Comparison of ENCODE assay signal across 19 cellular contexts in genomic region chr6:39182604-39183003, GRCh38. TPM values are rescaled to one million over a fixed set of nuclear protein-coding genes. Genes with fewer than 3 reads are reported as not detected.
DNase-seq lines count a peak whose midpoint lies in the region; ATAC-seq and FAIRE-seq lines count a peak whose summit lies in the region.
"Had no signal": no experiment of that assay in that cellular context is flagged by ENCODE, and none has a peak within 500 bp of the region (broad histone marks: within the 10 kb centered on the region; RNA-seq: fewer than 3 reads in every experiment).

No MANE protein-coding gene starts in this region.

- ATAC-seq in activated naive CD8-positive, alpha-beta T cell treated with anti-CD3 and anti-CD28 coated beads, Interleukin-2, amount 50 U/mL, for 24 hours, result no peak
- ATAC-seq in HG03175 (IDR thresholded peaks at IDR 0.05; ENCODE audit: unreplicated experiment), result no peak
- ATAC-seq: Right ventricle myocardium inferior had no signal

- peaks cover 17% of the 10 kb centered on the region for H3K36me3 Mint-ChIP-seq in activated naive CD8-positive, alpha-beta T cell treated with anti-CD3 and anti-CD28 coated beads, Interleukin-2, amount 50 U/mL, for 24 hours (ENCODE audit: low read depth)
- H3K36me3 Mint-ChIP-seq in activated naive CD8-positive, alpha-beta T cell treated with anti-CD3 and anti-CD28 coated beads for 36 hours, result peaks cover 9% of the 10 kb centered on the region

- no peak for DNase-seq in activated naive CD8-positive, alpha-beta T cell treated with anti-CD3 and anti-CD28 coated beads, Interleukin-2, amount 50 U/mL, for 24 hours
- no peak for DNase-seq in activated naive CD8-positive, alpha-beta T cell treated with anti-CD3 and anti-CD28 coated beads for 36 hours
- DNase-seq in NCI-H2196 (lab: John Stamatoyannopoulos, UW; ENCODE audit: unreplicated experiment) (peak; percentile 79), NCI-H69 (lab: John Stamatoyannopoulos, UW) (no peak), kidney tubule cell (ENCODE audit: low spot score) (no peak)
- DNase-seq: CD4-positive, alpha-beta T cell; H7; MV-4-11; NCI-H1105 treated with DMSO at 0.1 percent for 48 hours; NCI-H187; NCI-H446 treated with DMSO at 0.1 percent for 48 hours; T-helper 1 cell had no signal

- H3K4me3 Mint-ChIP-seq in activated naive CD8-positive, alpha-beta T cell treated with anti-CD3 and anti-CD28 coated beads, Interleukin-2, amount 50 U/mL, for 24 hours, result no peak overlapping the region
- H3K4me3 Mint-ChIP-seq in activated naive CD8-positive, alpha-beta T cell treated with anti-CD3 and anti-CD28 coated beads for 36 hours, result no peak overlapping the region
- H3K4me3 Mint-ChIP-seq: CD4-positive, alpha-beta T cell; IgD-negative memory B cell had no signal

- H3K27me3 Mint-ChIP-seq in activated naive CD8-positive, alpha-beta T cell treated with anti-CD3 and anti-CD28 coated beads, Interleukin-2, amount 50 U/mL, for 24 hours, result no peaks in the 10 kb centered on the region
- no peaks in the 10 kb centered on the region for H3K27me3 Mint-ChIP-seq in activated naive CD8-positive, alpha-beta T cell treated with anti-CD3 and anti-CD28 coated beads for 36 hours
- H3K27me3 Mint-ChIP-seq: CD4-positive, alpha-beta T cell had no signal

- peak; percentile 94 for FAIRE-seq in islet of Langerhans (lab: Jason Lieb, UNC)

- H3K9me3 Mint-ChIP-seq in activated naive CD8-positive, alpha-beta T cell treated with anti-CD3 and anti-CD28 coated beads, Interleukin-2, amount 50 U/mL, for 24 hours, result peaks cover 7% of the 10 kb centered on the region
- H3K9me3 Mint-ChIP-seq in activated naive CD8-positive, alpha-beta T cell treated with anti-CD3 and anti-CD28 coated beads for 36 hours, result no peaks in the 10 kb centered on the region
- H3K9me3 Mint-ChIP-seq: CD4-positive, alpha-beta T cell had no signal

- peak overlapping the region; percentile 33 for H3K27ac Mint-ChIP-seq in activated naive CD8-positive, alpha-beta T cell treated with anti-CD3 and anti-CD28 coated beads, Interleukin-2, amount 50 U/mL, for 24 hours
- no peak overlapping the region for H3K27ac Mint-ChIP-seq in activated naive CD8-positive, alpha-beta T cell treated with anti-CD3 and anti-CD28 coated beads for 36 hours
- H3K27ac Mint-ChIP-seq: CD4-positive, alpha-beta T cell; IgD-negative memory B cell had no signal

- no peaks in the 10 kb centered on the region for H3K4me1 Mint-ChIP-seq in activated naive CD8-positive, alpha-beta T cell treated with anti-CD3 and anti-CD28 coated beads, Interleukin-2, amount 50 U/mL, for 24 hours
- no peaks in the 10 kb centered on the region for H3K4me1 Mint-ChIP-seq in activated naive CD8-positive, alpha-beta T cell treated with anti-CD3 and anti-CD28 coated beads for 36 hours
- H3K4me1 Mint-ChIP-seq: IgD-negative memory B cell had no signal

RNA-seq across cellular contexts. Expression of gene KCNK5, which starts 46.7 kb away (rescaled TPM):
- 10 to 100 TPM; 18.6 to 19.6 TPM for total RNA-seq in activated naive CD8-positive, alpha-beta T cell treated with anti-CD3 and anti-CD28 coated beads for 36 hours
- total RNA-seq: A673, M059J, SJSA1 had no signal
